Comparison of ENCODE assay signal across 8 cellular contexts in genomic region chr11:91560434-91560833, GRCh38.
"Had no signal": no experiment of that assay in that cellular context is flagged by ENCODE, and none has a peak within 500 bp of the region (broad histone marks: within the 10 kb centered on the region; RNA-seq: fewer than 3 reads in every experiment).

No MANE protein-coding gene starts in this region.

- ATAC-seq: GM23338, HCT116 had no signal

- H3K4me1 ChIP-seq: HAP-1 had no signal

- H3K36me3 ChIP-seq: HAP-1 had no signal

- DNase-seq: H7, IMR-90, KBM-7 had no signal

- H2AFZ ChIP-seq: GM23338 had no signal

- H3K9ac ChIP-seq: KMS-11 had no signal

- H3K4me3 ChIP-seq: GM23338, HAP-1 had no signal

- H3K27ac ChIP-seq: KMS-11 had no signal

- H3K9me3 Mint-ChIP-seq: GM23338 had no signal

- H3K9me3 ChIP-seq: HAP-1 had no signal

- H3K4me2 ChIP-seq: GM23338, KMS-11 had no signal

- H3K4me3 Mint-ChIP-seq: GM23338 had no signal

- H3K27ac Mint-ChIP-seq: GM23338 had no signal

- FAIRE-seq: HTR-8/SVneo had no signal
